Comparison of ENCODE assay signal across 23 cellular contexts in genomic region chr5:133390416-133391155, GRCh38.
DNase-seq lines count a peak whose midpoint lies in the region; ATAC-seq and TF ChIP-seq lines count a peak whose summit lies in the region.
"Had no signal": no experiment of that assay in that cellular context is flagged by ENCODE, and none has a peak within 500 bp of the region (broad histone marks: within the 10 kb centered on the region; RNA-seq: fewer than 3 reads in every experiment).

No MANE protein-coding gene starts in this region.

- no peaks in the 10 kb centered on the region for H3K36me3 ChIP-seq in testis (ENCODE audit: low read depth, missing control alignments)
- H3K36me3 ChIP-seq: BLaER1, SJCRH30 had no signal

- WGBS in testis, 2 donors, result 87 to 97% methylated on average over 3 to 6 of the region's 6 CpGs

- ATAC-seq in left lobe of liver, result no peak
- ATAC-seq: HepG2, PC-3 had no signal

- H3K27me3 ChIP-seq in testis, result no peaks in the 10 kb centered on the region
- H3K27me3 ChIP-seq: BLaER1, SJCRH30 had no signal

- peak; percentile 38 for DNase-seq in activated CD8-positive, alpha-beta memory T cell treated with anti-CD3 and anti-CD28 coated beads for 24 hours
- DNase-seq in activated CD8-positive, alpha-beta memory T cell treated with anti-CD3 and anti-CD28 coated beads, Interleukin-2, amount 50 U/mL, for 4 hours, result no peak
- DNase-seq in activated CD8-positive, alpha-beta memory T cell treated with anti-CD3 and anti-CD28 coated beads, Interleukin-2, amount 50 U/mL, for 48 hours, result peak; percentile 28
- DNase-seq in left lobe of liver (ENCODE audit: low spot score), result peak; percentile 26
- peak; percentile 9 for DNase-seq in testis
- no peak for DNase-seq in activated CD4-positive, CD25-positive, alpha-beta regulatory T cell (lab: John Stamatoyannopoulos, UW)
- DNase-seq in NCI-H1694 (lab: John Stamatoyannopoulos, UW), result no peak
- no peak for DNase-seq in NCI-H146 (lab: John Stamatoyannopoulos, UW)
- DNase-seq: CD4-positive, CD25-positive, alpha-beta regulatory T cell; DMS153; DND-41; Karpas-422; NCI-H1092; NCI-H1436; NCI-H2029; NCI-H446 treated with DMSO at 0.1 percent for 48 hours; NCI-H526; NCI-H82; NK-92 treated with Interleukin-12 subunit alpha and Interleukin-12 subunit beta, amount 100 ng/mL, for 24 hours; PC-3; SJCRH30 had no signal

- intact Hi-C loops in testis (cut with DNase I; ENCODE audit: low total_unique reads), result no loop called here

- H3K4me1 ChIP-seq in testis, result no peaks in the 10 kb centered on the region
- H3K4me1 ChIP-seq: SJCRH30 had no signal

- TF ChIP-seq CTCF in testis (IDR thresholded peaks at IDR 0.05), result no peak

- H3K9me3 ChIP-seq in testis, result no peaks in the 10 kb centered on the region
- H3K9me3 ChIP-seq: SJCRH30 had no signal

- no peak for TF ChIP-seq POLR2A in testis (IDR thresholded peaks at IDR 0.05)

- H3K4me3 ChIP-seq in testis, result no peak overlapping the region
- H3K4me3 ChIP-seq: BLaER1, SJCRH30 had no signal

- no peak overlapping the region for H3K27ac ChIP-seq in testis
- H3K27ac ChIP-seq: BLaER1, SJCRH30 had no signal

Comparison
In these comparisons a context has a peak if more than half of its experiments do, and no peak if none do; other contexts are left out.
1. DNase-seq: peak in activated CD8-positive, alpha-beta memory T cell treated with anti-CD3 and anti-CD28 coated beads for 24 hours (single experiment), activated CD8-positive, alpha-beta memory T cell treated with anti-CD3 and anti-CD28 coated beads, Interleukin-2, amount 50 U/mL, for 48 hours (single experiment), left lobe of liver (single experiment) and testis (single experiment); none in activated CD8-positive, alpha-beta memory T cell treated with anti-CD3 and anti-CD28 coated beads, Interleukin-2, amount 50 U/mL, for 4 hours (single experiment), activated CD4-positive, CD25-positive, alpha-beta regulatory T cell (0 of 4), NCI-H1694 (single experiment) and NCI-H146 (single experiment).